In genomic region chr5:53025506-53025905, GRCh38 we compare ENCODE assay signal across 27 cellular contexts.
"Had no signal": no experiment of that assay in that cellular context is flagged by ENCODE, and none has a peak within 500 bp of the region (broad histone marks: within the 10 kb centered on the region; RNA-seq: fewer than 3 reads in every experiment).

No MANE protein-coding gene starts in this region.

- H3K27ac Mint-ChIP-seq: activated B cell treated with CpG ODN at 0.5 μM for 24 hours; activated CD4-positive, alpha-beta T cell treated with anti-CD3 and anti-CD28 coated beads for 36 hours; activated naive CD8-positive, alpha-beta T cell treated with anti-CD3 and anti-CD28 coated beads, Interleukin-2, amount 10 ng/mL, durations not matched to agents 7 days and 5 days; activated T-helper 2 cell treated with anti-CD3 and anti-CD28 coated beads, Interferon-gamma antibody, Interleukin-2, Interleukin-4, amounts not matched to agents 10 μg/mL and 5 μg/mL and 100 μg/mL, durations not matched to agents 14 hours and 24 hours and 36 hours; dendritic cell treated with granulocyte-macrophage colony-stimulating factor and Interleukin-4, amounts not matched to agents 40 ng/mL and 50 ng/mL, for 4 days; naive B cell; neural progenitor cell; progenitor cell of endocrine pancreas; T-helper 1 cell treated with Interleukin-12 subunit alpha and Interleukin-12 subunit beta and Interleukin-4 antibody, amounts not matched to agents 30 μg/mL and 1 μg/mL, for 36 hours had no signal

- H2AFZ ChIP-seq: neural progenitor cell had no signal

- H3K4me1 ChIP-seq: neural progenitor cell, thyroid gland had no signal

- FAIRE-seq: endothelial cell of umbilical vein had no signal

- H3K4me1 Mint-ChIP-seq: activated B cell treated with CpG ODN at 0.5 μM for 24 hours, naive B cell had no signal

- H3K36me3 Mint-ChIP-seq: naive B cell, neural progenitor cell had no signal

- H3K9ac ChIP-seq: neural progenitor cell had no signal

- H3K27ac ChIP-seq: esophagus muscularis mucosa, gastroesophageal sphincter, neural progenitor cell, thyroid gland had no signal

- H3K27me3 Mint-ChIP-seq: activated B cell treated with CpG ODN at 0.5 μM for 24 hours; activated naive CD8-positive, alpha-beta T cell treated with anti-CD3 and anti-CD28 coated beads, Interleukin-2, amount 10 ng/mL, durations not matched to agents 7 days and 5 days; dendritic cell treated with granulocyte-macrophage colony-stimulating factor and Interleukin-4, amounts not matched to agents 40 ng/mL and 50 ng/mL, for 4 days; naive B cell; progenitor cell of endocrine pancreas had no signal

- ATAC-seq: activated CD4-positive, alpha-beta T cell treated with anti-CD3 and anti-CD28 coated beads for 36 hours; activated T-cell treated with anti-CD3 and anti-CD28 coated beads, Interleukin-2, amount 50 U/mL, for 4 hours; gastroesophageal sphincter; left cardiac atrium had no signal

- DNase-seq: activated B cell treated with CpG ODN at 0.5 μM for 24 hours; activated CD4-positive, alpha-beta T cell treated with anti-CD3 and anti-CD28 coated beads for 36 hours; activated CD4-positive, alpha-beta T cell treated with anti-CD3 and anti-CD28 coated beads, Interleukin-2, amount 50 U/mL, for 48 hours; activated CD8-positive, alpha-beta memory T cell treated with anti-CD3 and anti-CD28 coated beads, Interleukin-2, amount 50 U/mL, for 48 hours; activated naive CD4-positive, alpha-beta T cell; activated naive CD8-positive, alpha-beta T cell treated with anti-CD3 and anti-CD28 coated beads, Interleukin-2, amount 10 ng/mL, durations not matched to agents 7 days and 5 days; activated T-cell treated with anti-CD3 and anti-CD28 coated beads, Interleukin-2, amount 50 U/mL, for 4 hours; amygdala; cerebellar nuclear complex; effector CD8-positive, alpha-beta T cell; head of caudate nucleus; left cardiac atrium; mesenchymal stem cell; naive B cell; spleen; stimulated activated CD4-positive, alpha-beta T cell treated with anti-CD3 and anti-CD28 coated beads, Interleukin-4, amount 100 ng/mL, for 24 hours; stimulated activated naive CD4-positive, alpha-beta T cell treated with Interleukin-2 at 50 U/mL for 16 hours; T1000; thyroid gland had no signal

- H3K4me2 ChIP-seq: neural progenitor cell had no signal

- H3K9me3 Mint-ChIP-seq: activated B cell treated with CpG ODN at 0.5 μM for 24 hours; activated naive CD8-positive, alpha-beta T cell treated with anti-CD3 and anti-CD28 coated beads, Interleukin-2, amount 10 ng/mL, durations not matched to agents 7 days and 5 days; activated T-cell treated with anti-CD3 and anti-CD28 coated beads, Interleukin-2, amount 50 U/mL, for 4 hours; activated T-helper 2 cell treated with anti-CD3 and anti-CD28 coated beads, Interferon-gamma antibody, Interleukin-2, Interleukin-4, amounts not matched to agents 10 μg/mL and 5 μg/mL and 100 μg/mL, durations not matched to agents 14 hours and 24 hours and 36 hours; dendritic cell treated with granulocyte-macrophage colony-stimulating factor and Interleukin-4, amounts not matched to agents 40 ng/mL and 50 ng/mL, for 4 days; naive B cell; neural progenitor cell; T-helper 1 cell treated with Interleukin-12 subunit alpha and Interleukin-12 subunit beta and Interleukin-4 antibody, amounts not matched to agents 30 μg/mL and 1 μg/mL, for 36 hours had no signal

- H3K9me3 ChIP-seq: esophagus muscularis mucosa, gastroesophageal sphincter, spleen, thyroid gland had no signal

- H3K4me3 ChIP-seq: esophagus muscularis mucosa, gastroesophageal sphincter, neural progenitor cell, spleen, thyroid gland had no signal

- H3K27me3 ChIP-seq: esophagus muscularis mucosa, gastroesophageal sphincter, neural progenitor cell, spleen, thyroid gland had no signal

- H3K4me3 Mint-ChIP-seq: activated B cell treated with CpG ODN at 0.5 μM for 24 hours; activated CD4-positive, alpha-beta T cell treated with anti-CD3 and anti-CD28 coated beads for 36 hours; activated naive CD8-positive, alpha-beta T cell treated with anti-CD3 and anti-CD28 coated beads, Interleukin-2, amount 10 ng/mL, durations not matched to agents 7 days and 5 days; activated T-cell treated with anti-CD3 and anti-CD28 coated beads, Interleukin-2, amount 50 U/mL, for 4 hours; dendritic cell treated with granulocyte-macrophage colony-stimulating factor and Interleukin-4, amounts not matched to agents 40 ng/mL and 50 ng/mL, for 4 days; naive B cell; neural progenitor cell; T-helper 1 cell treated with Interleukin-12 subunit alpha and Interleukin-12 subunit beta and Interleukin-4 antibody, amounts not matched to agents 30 μg/mL and 1 μg/mL, for 36 hours had no signal

- H3K36me3 ChIP-seq: gastroesophageal sphincter, neural progenitor cell, spleen, thyroid gland had no signal
